Comparison of ENCODE assay signal across 10 cellular contexts in genomic region chr6:26577720-26578072, GRCh38. TPM values are rescaled to one million over a fixed set of nuclear protein-coding genes. Genes with fewer than 3 reads are reported as not detected.
DNase-seq lines count a peak whose midpoint lies in the region; ATAC-seq, FAIRE-seq and TF ChIP-seq lines count a peak whose summit lies in the region.
"Had no signal": no experiment of that assay in that cellular context is flagged by ENCODE, and none has a peak within 500 bp of the region (broad histone marks: within the 10 kb centered on the region; RNA-seq: fewer than 3 reads in every experiment).

No MANE protein-coding gene starts in this region.

- in situ Hi-C loops in Panc1 (cut with HindIII; ENCODE audit: low pct_unique_long_range_greater_than_20kb, low sequenced_read_pairs) = no loop called here

- POLR2A ChIA-PET in Panc1 (lab: Charles Lee) = interaction anchor here (2.0 kb wide), 1 partner anchor 17 kb away, joined by 10 read pairs; no protein-coding TSS in a partner anchor

- H2AFZ ChIP-seq in neuron (ENCODE audit: low read depth, low read length) = no peak overlapping the region

- H3K4me1 ChIP-seq in DOHH2 (ENCODE audit: control insufficient read depth, low read length) (peaks cover 17% of the 10 kb centered on the region), Panc1 (ENCODE audit: control insufficient read depth, insufficient read depth, low read length) (peaks cover 16% of the 10 kb centered on the region), endodermal cell (ENCODE audit: control insufficient read depth, insufficient read depth, low read length) (no peaks in the 10 kb centered on the region), neuron (ENCODE audit: insufficient read depth, low read length) (no peaks in the 10 kb centered on the region), small intestine (ENCODE audit: control insufficient read depth in 2 of 2, insufficient read depth in 1 of 2, low read depth in 1 of 2, low read length in 1 of 2) (peaks cover 0 to 3% of the 10 kb centered on the region in 2 donors)

- H3K36me3 Mint-ChIP-seq in endodermal cell (ENCODE audit: low read depth) = no peaks in the 10 kb centered on the region

- H3K79me2 ChIP-seq in DOHH2 (ENCODE audit: control insufficient read depth, low read length) = no peaks in the 10 kb centered on the region

- DNase-seq in Panc1 (ENCODE audit: low read depth, low spot score) (no peak), endodermal cell (no peak), small intestine (no peak), NCI-H526 (lab: John Stamatoyannopoulos, UW) (no peak)
- DNase-seq: NCI-H2029 treated with DMSO at 0.1 percent for 48 hours had no signal

- peaks cover 41% of the 10 kb centered on the region for H3K27me3 Mint-ChIP-seq in endodermal cell (ENCODE audit: insufficient read depth)

- TF ChIP-seq CTCF in DOHH2 (IDR thresholded peaks at IDR 0.05; ENCODE audit: low read depth, low read length, poor library complexity, severe bottlenecking) = no peak
- no peak for TF ChIP-seq CTCF in Panc1 (IDR thresholded peaks at IDR 0.05)
- no peak for TF ChIP-seq CTCF in endodermal cell (conservative IDR thresholded peaks at IDR 0.05)

- intact Hi-C loops in Panc1 (cut with micrococcal nuclease; ENCODE audit: unreplicated experiment) = loop anchor here (1.0 to 10.0 kb wide), 2 partner anchors 18 to 657 kb away; no protein-coding TSS in a partner anchor

- no peak for FAIRE-seq in small intestine (lab: Jason Lieb, UNC)

- H3K9me3 ChIP-seq in DOHH2 (ENCODE audit: control insufficient read depth, insufficient read depth, low read length) (peaks cover 9% of the 10 kb centered on the region), Panc1 (ENCODE audit: control insufficient read depth, insufficient read depth, low read depth, low read length) (no peaks in the 10 kb centered on the region), endodermal cell (ENCODE audit: control insufficient read depth, low read length) (peaks cover 12% of the 10 kb centered on the region), neuron (ENCODE audit: low read length) (peaks cover 5% of the 10 kb centered on the region), small intestine (ENCODE audit: control insufficient read depth, low read depth) (no peaks in the 10 kb centered on the region)

- WGBS in endodermal cell (ENCODE audit: insufficient coverage in 1 of 2, insufficient read length in 1 of 2), 2 experiments = 12 to 44% methylated on average over 6 to 16 of the region's 17 CpGs
- WGBS in small intestine, 3 donors = 15 to 31% (median 26%) methylated on average over 14 to 17 of the region's 17 CpGs

- H4K20me1 ChIP-seq in DOHH2 (ENCODE audit: control insufficient read depth, insufficient read depth, low read depth, low read length) = no peaks in the 10 kb centered on the region

- H3K4me3 ChIP-seq in DOHH2 (ENCODE audit: low read length) (peak overlapping the region; percentile 71), Panc1 (ENCODE audit: low read depth in 2 of 2, low read length in 2 of 2) (peak overlapping the region; percentile 55 to 84), endodermal cell (ENCODE audit: low read length) (peak overlapping the region; percentile 93), neuron (ENCODE audit: low read length) (peak overlapping the region; percentile 13), small intestine (ENCODE audit: low read depth in 1 of 2, low read length in 2 of 2) (peak overlapping the region in 1 of 2 donors; percentile 34)

- 0 out of 2 replicates have a peak, but pooled peaks have one; percentile 6 for ATAC-seq in Panc1
- no peak for ATAC-seq in HG03196 (IDR thresholded peaks at IDR 0.05; ENCODE audit: unreplicated experiment)
- no peak for ATAC-seq in HG02885 (IDR thresholded peaks at IDR 0.05; ENCODE audit: poor library complexity, unreplicated experiment)

- CTCF ChIA-PET in Panc1 (lab: Charles Lee) = interaction anchor here (1.3 kb wide), 1 partner anchor 18 kb away, joined by 9 read pairs; no protein-coding TSS in a partner anchor

- no peak overlapping the region for H3K27ac Mint-ChIP-seq in endodermal cell

- peak overlapping the region; percentile 78 for H3K4me2 ChIP-seq in DOHH2 (ENCODE audit: low read length)

- H3K36me3 ChIP-seq in DOHH2 (ENCODE audit: control insufficient read depth, low read length) (no peaks in the 10 kb centered on the region), Panc1 (ENCODE audit: control insufficient read depth, insufficient read depth, low read length) (no peaks in the 10 kb centered on the region), endodermal cell (ENCODE audit: control insufficient read depth, insufficient read depth, low read length) (no peaks in the 10 kb centered on the region), neuron (ENCODE audit: insufficient read depth, low read length) (no peaks in the 10 kb centered on the region), small intestine (ENCODE audit: control insufficient read depth in 2 of 2, insufficient read depth in 2 of 2, low read length in 2 of 2) (no peaks in the 10 kb centered on the region)

- peaks cover 15% of the 10 kb centered on the region for H3K9me3 Mint-ChIP-seq in endodermal cell

- H3K27me3 ChIP-seq in DOHH2 (ENCODE audit: control insufficient read depth, low read length) = 0 out of 2 replicates have a peak, but pooled peaks cover 6% of the 10 kb centered on the region
- H3K27me3 ChIP-seq in Panc1 (ENCODE audit: control insufficient read depth, insufficient read depth, low read length) = no peaks in the 10 kb centered on the region
- peaks cover 17% of the 10 kb centered on the region for H3K27me3 ChIP-seq in endodermal cell (ENCODE audit: control insufficient read depth, insufficient read depth, low read length, poor library complexity, severe bottlenecking)
- peaks cover 24% of the 10 kb centered on the region for H3K27me3 ChIP-seq in neuron (ENCODE audit: insufficient read depth, low read length)
- H3K27me3 ChIP-seq in small intestine (ENCODE audit: control insufficient read depth in 2 of 2, insufficient read depth in 2 of 2, low read length in 2 of 2) = peaks cover 0 to 7% of the 10 kb centered on the region in 2 donors

- H3F3A ChIP-seq in DOHH2 (ENCODE audit: control insufficient read depth, insufficient read depth) = no peaks in the 10 kb centered on the region

- no TSS peak for BruUV-seq in Panc1 (replicated peaks; lab: Mats Ljungman, UMichigan)

- peak overlapping the region; percentile 56 for H3K9ac ChIP-seq in endodermal cell (ENCODE audit: extremely low read depth, low read length, poor library complexity, severe bottlenecking)

- no peaks in the 10 kb centered on the region for H3K9me2 ChIP-seq in DOHH2 (replicated peaks; ENCODE audit: control insufficient read depth, low read length)

- H3K27ac ChIP-seq in DOHH2 (ENCODE audit: low read depth, low read length) = no peak overlapping the region
- 0 out of 2 replicates have a peak overlapping the region, but pooled peaks have one; percentile 2 for H3K27ac ChIP-seq in Panc1 (ENCODE audit: low read length)
- H3K27ac ChIP-seq in endodermal cell (ENCODE audit: low read depth, low read length) = no peak overlapping the region
- H3K27ac ChIP-seq in small intestine (ENCODE audit: low read depth in 1 of 2, low read length in 1 of 2) = no peak overlapping the region
- H3K27ac ChIP-seq: foreskin keratinocyte had no signal

- peaks cover 2% of the 10 kb centered on the region for H3K4me1 Mint-ChIP-seq in endodermal cell

- H3K4me3 Mint-ChIP-seq in endodermal cell = peak overlapping the region; percentile 74

RNA-seq across cellular contexts. Expression of gene ABT1, which starts 19.1 kb away (rescaled TPM):
- 18.0 TPM for total RNA-seq in Panc1 (2021; ENCODE audit: unreplicated experiment)
- 15.2 TPM for polyA plus RNA-seq in Panc1 (2012; ENCODE audit: insufficient read length)
- 10 to 100 TPM; 19.7 to 22.6 TPM for total RNA-seq in endodermal cell
- 19.8 TPM for polyA plus RNA-seq in endodermal cell (2013, experiment 1 of 2)
- 18.5 TPM for polyA plus RNA-seq in endodermal cell (2013, experiment 2 of 2)
- polyA plus RNA-seq in small intestine = 10 to 100 TPM; 17.4 to 20.9 (median 18.1) TPM

RNA-seq across cellular contexts. Expression of gene HMGN4, which starts 39.5 kb away (rescaled TPM):
- total RNA-seq in Panc1 (2021; ENCODE audit: unreplicated experiment) (60.5 TPM), endodermal cell (10 to 100 TPM; 48.8 to 79.8 TPM)
- polyA plus RNA-seq in Panc1 (2012; ENCODE audit: insufficient read length) = 67.7 TPM
- 67.9 TPM for polyA plus RNA-seq in endodermal cell (2013, experiment 1 of 2)
- 65.5 TPM for polyA plus RNA-seq in endodermal cell (2013, experiment 2 of 2)
- polyA plus RNA-seq in small intestine = 10 to 100 TPM; 47.0 to 62.7 (median 56.2) TPM
